Comparison of ENCODE assay signal across 1 cellular context in genomic region chr2:27370026-27370815, GRCh38.
A peak's percentile ranks its signal among the peaks of the same experiment; 100 is the strongest.
TF ChIP-seq lines count a peak whose summit lies in the region.

Gene EIF2B4 (minus strand): TSS chr2:27370338. CDS start chr2:27370314, 24 bp downstream.
Gene SNX17 (plus strand): TSS chr2:27370616. CDS start chr2:27370744, 128 bp downstream.

TF ChIP-seq in GM12878, 131 proteins besides CTCF, POLR2A, EP300 and RAD21 (continued from another document and continues in another):
- peak; percentile 36; the same call in 1 of the 2 replicates for TF ChIP-seq DPF2 (IDR thresholded peaks at IDR 0.05)
- peak; percentile 56; the same call in 1 of the 2 replicates for TF ChIP-seq GABPA (IDR thresholded peaks at IDR 0.05; ENCODE audit: low read depth)
- TF ChIP-seq STAT3 (IDR thresholded peaks at IDR 0.05; ENCODE audit: low read depth, low read length) = no peak
- TF ChIP-seq NKRF (conservative IDR thresholded peaks at IDR 0.05) = peak; percentile 81
- TF ChIP-seq PKNOX1 (IDR thresholded peaks at IDR 0.05) = 0 out of 2 replicates have a peak, but pooled peaks have one; percentile 7
- peak; percentile 97 for TF ChIP-seq TCF12 (IDR thresholded peaks at IDR 0.05; ENCODE audit: low read depth, low read length)
- no peak for TF ChIP-seq ZNF384 (IDR thresholded peaks at IDR 0.05; ENCODE audit: borderline replicate concordance, low read depth, low read length)
- TF ChIP-seq MXI1 (IDR thresholded peaks at IDR 0.05; ENCODE audit: low read depth, low read length) = peak; percentile 91
- TF ChIP-seq WRNIP1 (IDR thresholded peaks at IDR 0.05; ENCODE audit: borderline replicate concordance, low read depth, low read length) = no peak
- no peak; the same call in 1 of the 2 replicates for TF ChIP-seq MLLT1 (IDR thresholded peaks at IDR 0.05)
- TF ChIP-seq ZNF592 (IDR thresholded peaks at IDR 0.05) = peak; percentile 60; the same call in 1 of the 2 replicates
- peak; percentile 94 for TF ChIP-seq CREB1 (IDR thresholded peaks at IDR 0.05; ENCODE audit: low read depth)
- TF ChIP-seq SMAD1 (IDR thresholded peaks at IDR 0.05; ENCODE audit: low read depth, partially characterized antibody) = no peak
- peak; percentile 74; the same call in 1 of the 2 replicates for TF ChIP-seq HDGF (IDR thresholded peaks at IDR 0.05)
- peak; percentile 76; the same call in 1 of the 2 replicates for TF ChIP-seq POLR2AphosphoS2 (IDR thresholded peaks at IDR 0.05; ENCODE audit: low read depth, low read length)
- TF ChIP-seq TARDBP (IDR thresholded peaks at IDR 0.05; ENCODE audit: borderline replicate concordance) = peak; percentile 95
- no peak for TF ChIP-seq ZBTB4 (CRISPR knock-in tag; IDR thresholded peaks at IDR 0.05)
- TF ChIP-seq RAD51 (IDR thresholded peaks at IDR 0.05) = no peak
- TF ChIP-seq BCL11A (IDR thresholded peaks at IDR 0.05; ENCODE audit: low read depth, low read length) = no peak
- no peak for TF ChIP-seq FOS (IDR thresholded peaks at IDR 0.05; ENCODE audit: borderline replicate concordance, extremely low read depth, insufficient read length)
- no peak for TF ChIP-seq BMI1 (IDR thresholded peaks at IDR 0.05; ENCODE audit: borderline replicate concordance)
- TF ChIP-seq IRF3 (IDR thresholded peaks at IDR 0.05) = no peak
- TF ChIP-seq MEF2B (IDR thresholded peaks at IDR 0.05; ENCODE audit: partially characterized antibody, poor library complexity, severe bottlenecking) = no peak
- no peak for TF ChIP-seq ATF2 (IDR thresholded peaks at IDR 0.05; ENCODE audit: low read length)
- no peak; the same call in 1 of the 2 replicates for TF ChIP-seq MYB (IDR thresholded peaks at IDR 0.05; ENCODE audit: borderline replicate concordance, low read depth, low read length)
- TF ChIP-seq PBX3 (IDR thresholded peaks at IDR 0.05; ENCODE audit: insufficient replicate concordance, low read depth, low read length) = no peak
- TF ChIP-seq IKZF1 (conservative IDR thresholded peaks at IDR 0.05) = peak; percentile 100
- TF ChIP-seq YY1 (IDR thresholded peaks at IDR 0.05; ENCODE audit: low read depth, low read length) = peak; percentile 95
- TF ChIP-seq BCLAF1 (IDR thresholded peaks at IDR 0.05) = no peak
- TF ChIP-seq USF2 (IDR thresholded peaks at IDR 0.05; ENCODE audit: borderline replicate concordance, low read depth, low read length) = no peak
- no peak for TF ChIP-seq NFYA (IDR thresholded peaks at IDR 0.05; ENCODE audit: borderline replicate concordance, low read depth, low read length)
- no peak for TF ChIP-seq HDAC2 (IDR thresholded peaks at IDR 0.05)
- TF ChIP-seq NR2F1 (conservative IDR thresholded peaks at IDR 0.05) = peak; percentile 92
- TF ChIP-seq RELA (IDR thresholded peaks at IDR 0.05; ENCODE audit: borderline replicate concordance, partially characterized antibody) = peak; percentile 75
